8 cellular contexts compared by ENCODE assay signal in genomic region chr12:4526923-4527546, GRCh38.
A peak's percentile ranks its signal among the peaks of the same experiment; 100 is the strongest.
DNase-seq lines count a peak whose midpoint lies in the region; ATAC-seq and TF ChIP-seq lines count a peak whose summit lies in the region.

No MANE protein-coding gene starts in this region.

- DNase-seq in AG09319 (ENCODE audit: extremely low read depth, low read depth) (no peak), GM13977 (ENCODE audit: low spot score) (no peak), SW480 (ENCODE audit: low spot score) (peak; percentile 56), kidney glomerular epithelial cell (lab: John Stamatoyannopoulos, UW) (peak; percentile 34), NCI-H1417 treated with DMSO at 0.1 percent for 48 hours (lab: John Stamatoyannopoulos, UW) (no peak)
- DNase-seq in activated CD8-positive, alpha-beta memory T cell treated with anti-CD3 and anti-CD28 coated beads, Interleukin-2, amount 50 U/mL, for 48 hours, result no peak

- in situ Hi-C loops in GM13977 (cut with MboI; ENCODE audit: low pct_unique_long_range_greater_than_20kb, low sequenced_read_pairs, unreplicated experiment), result loop anchor here (10.0 to 25.0 kb wide), 2 partner anchors 112 to 640 kb away; no protein-coding TSS in a partner anchor

- TF ChIP-seq CTCF in AG09319 (IDR thresholded peaks at IDR 0.05; ENCODE audit: low read depth, low read length) (peak; percentile 46), GM13977 (IDR thresholded peaks at IDR 0.05; ENCODE audit: extremely low read depth, insufficient read depth, missing control alignments) (peak; percentile 37)

- ATAC-seq in HG02870 (IDR thresholded peaks at IDR 0.05; ENCODE audit: unreplicated experiment) (no peak), HG03354 (IDR thresholded peaks at IDR 0.05; ENCODE audit: poor library complexity, severe bottlenecking, unreplicated experiment) (no peak)

Comparison
In these comparisons a context has a peak if more than half of its experiments do, and no peak if none do; other contexts are left out.
1. DNase-seq: peak in SW480 (single experiment) and kidney glomerular epithelial cell (single experiment); none in AG09319 (single experiment), GM13977 (single experiment), activated CD8-positive, alpha-beta memory T cell treated with anti-CD3 and anti-CD28 coated beads, Interleukin-2, amount 50 U/mL, for 48 hours (single experiment) and NCI-H1417 treated with DMSO at 0.1 percent for 48 hours (single experiment).